Comparison of ENCODE assay signal across 8 cellular contexts in genomic region chr2:151238527-151239487, GRCh38. TPM values are rescaled to one million over a fixed set of nuclear protein-coding genes. Genes with fewer than 3 reads are reported as not detected.
A peak's percentile ranks its signal among the peaks of the same experiment; 100 is the strongest.
DNase-seq lines count a peak whose midpoint lies in the region; ATAC-seq, FAIRE-seq and TF ChIP-seq lines count a peak whose summit lies in the region.

No MANE protein-coding gene starts in this region.

- no peaks in the 10 kb centered on the region for H3K27me3 ChIP-seq in esophagus squamous epithelium

- no peaks in the 10 kb centered on the region for H3K27me3 Mint-ChIP-seq in Calu3 (ENCODE audit: unreplicated experiment)
- no peaks in the 10 kb centered on the region for H3K27me3 Mint-ChIP-seq in WTC11 (ENCODE audit: low read depth)
- peaks cover 0 to 4% of the 10 kb centered on the region in 2 donors for H3K27me3 Mint-ChIP-seq in natural killer cell treated with Interleukin-12 subunit alpha and Interleukin-12 subunit beta and Interleukin-15 and Interleukin-18, amount 100 ng/mL, for 72 hours

- no TSS peak for BruUV-seq in Calu3 (replicated peaks; lab: Mats Ljungman, UMichigan)

- H3K36me3 Mint-ChIP-seq in Calu3 (ENCODE audit: insufficient read depth, unreplicated experiment), result no peaks in the 10 kb centered on the region
- H3K36me3 Mint-ChIP-seq in WTC11, result no peaks in the 10 kb centered on the region
- no peaks in the 10 kb centered on the region for H3K36me3 Mint-ChIP-seq in natural killer cell treated with Interleukin-12 subunit alpha and Interleukin-12 subunit beta and Interleukin-15 and Interleukin-18, amount 100 ng/mL, for 72 hours

- peak; percentile 70 for TF ChIP-seq CTCF in Calu3 (IDR thresholded peaks at IDR 0.05; ENCODE audit: unreplicated experiment)
- TF ChIP-seq CTCF in WTC11 (IDR thresholded peaks at IDR 0.05), result peak; percentile 69
- peak; percentile 51 to 89 (median 80) for TF ChIP-seq CTCF in esophagus squamous epithelium (IDR thresholded peaks at IDR 0.05)

- peak; percentile 79 for ATAC-seq in HG03354 (IDR thresholded peaks at IDR 0.05; ENCODE audit: poor library complexity, severe bottlenecking, unreplicated experiment)
- peak; percentile 77 for ATAC-seq in WTC11
- ATAC-seq in natural killer cell treated with Interleukin-12 subunit alpha and Interleukin-12 subunit beta and Interleukin-15 and Interleukin-18, amount 100 ng/mL, for 72 hours, result peak; percentile 59 to 80
- ATAC-seq in HG03095 (IDR thresholded peaks at IDR 0.05; ENCODE audit: unreplicated experiment), result no peak

- peak; percentile 62 for FAIRE-seq in GM19239 (lab: Jason Lieb, UNC)

- no peaks in the 10 kb centered on the region for H3K4me1 Mint-ChIP-seq in Calu3 (ENCODE audit: low read depth, unreplicated experiment)
- peaks cover 8% of the 10 kb centered on the region for H3K4me1 Mint-ChIP-seq in WTC11
- H3K4me1 Mint-ChIP-seq in natural killer cell treated with Interleukin-12 subunit alpha and Interleukin-12 subunit beta and Interleukin-15 and Interleukin-18, amount 100 ng/mL, for 72 hours (ENCODE audit: low read depth in 2 of 2), result peaks cover 0 to 2% of the 10 kb centered on the region in 2 donors

- H3K4me3 Mint-ChIP-seq in Calu3 (ENCODE audit: low read depth, unreplicated experiment), result no peak overlapping the region
- no peak overlapping the region for H3K4me3 Mint-ChIP-seq in WTC11
- H3K4me3 Mint-ChIP-seq in natural killer cell treated with Interleukin-12 subunit alpha and Interleukin-12 subunit beta and Interleukin-15 and Interleukin-18, amount 100 ng/mL, for 72 hours, result no peak overlapping the region

- no peak overlapping the region for H3K4me3 ChIP-seq in esophagus squamous epithelium

- H3K27ac Mint-ChIP-seq in Calu3 (ENCODE audit: unreplicated experiment) (no peak overlapping the region), WTC11 (no peak overlapping the region)
- no peak overlapping the region for H3K27ac Mint-ChIP-seq in natural killer cell treated with Interleukin-12 subunit alpha and Interleukin-12 subunit beta and Interleukin-15 and Interleukin-18, amount 100 ng/mL, for 72 hours

- CTCF ChIA-PET in Calu3 (lab: Charles Lee), result interaction anchor here (0.6 to 1.3 kb wide), 7 partner anchors 10 to 1641 kb away, joined by 3 to 5 read pairs (median 3); no protein-coding TSS in a partner anchor
- CTCF ChIA-PET in WTC11 (lab: Charles Lee), result interaction anchor here (0.6 to 2.3 kb wide), 39 partner anchors 14 to 1652 kb away, joined by 3 to 23 read pairs (median 3); partner anchors contain the start of gene MMADHC

- 12 to 14% methylated on average over 6 of the region's 6 CpGs for WGBS in esophagus squamous epithelium, 2 donors

- DNase-seq in Calu3 (peak; percentile 63), GM19239 (ENCODE audit: insufficient read length, low spot score) (no peak), NCI-H226 (peak; percentile 39), WTC11 (ENCODE audit: low spot score) (peak; percentile 29), esophagus squamous epithelium (lab: John Stamatoyannopoulos, UW) (no peak)
- DNase-seq in natural killer cell treated with Interleukin-12 subunit alpha and Interleukin-12 subunit beta and Interleukin-15 and Interleukin-18, amount 100 ng/mL, for 72 hours (ENCODE audit: low spot score), result peak; percentile 65

- no peak overlapping the region for H3K27ac ChIP-seq in esophagus squamous epithelium

- peaks cover 0 to 5% (median 0%) of the 10 kb centered on the region in 3 donors for H3K4me1 ChIP-seq in esophagus squamous epithelium

- no peaks in the 10 kb centered on the region for H3K9me3 Mint-ChIP-seq in Calu3 (ENCODE audit: low read depth, unreplicated experiment)
- H3K9me3 Mint-ChIP-seq in WTC11, result no peaks in the 10 kb centered on the region; the same call in 1 of the 2 replicates
- no peaks in the 10 kb centered on the region for H3K9me3 Mint-ChIP-seq in natural killer cell treated with Interleukin-12 subunit alpha and Interleukin-12 subunit beta and Interleukin-15 and Interleukin-18, amount 100 ng/mL, for 72 hours

- no peak for TF ChIP-seq POLR2A in esophagus squamous epithelium (IDR thresholded peaks at IDR 0.05)

- H3K9me3 ChIP-seq in esophagus squamous epithelium, result no peaks in the 10 kb centered on the region

- intact Hi-C loops in Calu3 (cut with micrococcal nuclease; ENCODE audit: unreplicated experiment) (loop anchor here (5.0 to 10.0 kb wide), 4 partner anchors 164 to 1642 kb away; no protein-coding TSS in a partner anchor), esophagus squamous epithelium (cut with DNase I) (no loop called here)

- POLR2A ChIA-PET in WTC11 (lab: Charles Lee), result interaction anchor here (1.3 kb wide), 1 partner anchor 1644 kb away, joined by 4 read pairs; no protein-coding TSS in a partner anchor

- no peaks in the 10 kb centered on the region for H3K36me3 ChIP-seq in esophagus squamous epithelium

TF ChIP-seq in WTC11, 78 proteins besides CTCF, POLR2A, EP300 and RAD21:
- TF ChIP-seq SP1 (CRISPR knock-in tag; conservative IDR thresholded peaks at IDR 0.05) (no peak), GRHL2 (CRISPR knock-in tag; IDR thresholded peaks at IDR 0.05; ENCODE audit: insufficient replicate concordance, severe bottlenecking) (no peak), RELA (CRISPR knock-in tag; IDR thresholded peaks at IDR 0.05; ENCODE audit: borderline replicate concordance) (no peak), SOX15 (CRISPR knock-in tag; IDR thresholded peaks at IDR 0.05) (no peak), GABPB1 (CRISPR knock-in tag; IDR thresholded peaks at IDR 0.05) (no peak), ZBTB43 (CRISPR knock-in tag; IDR thresholded peaks at IDR 0.05) (no peak), NFE2L1 (CRISPR knock-in tag; IDR thresholded peaks at IDR 0.05) (no peak), IRF1 (CRISPR knock-in tag; IDR thresholded peaks at IDR 0.05) (no peak), NR3C1 (CRISPR knock-in tag; conservative IDR thresholded peaks at IDR 0.05; ENCODE audit: low read depth) (no peak), ZNF138 (CRISPR knock-in tag; conservative IDR thresholded peaks at IDR 0.05) (no peak)
- TF ChIP-seq, protein P1, sequence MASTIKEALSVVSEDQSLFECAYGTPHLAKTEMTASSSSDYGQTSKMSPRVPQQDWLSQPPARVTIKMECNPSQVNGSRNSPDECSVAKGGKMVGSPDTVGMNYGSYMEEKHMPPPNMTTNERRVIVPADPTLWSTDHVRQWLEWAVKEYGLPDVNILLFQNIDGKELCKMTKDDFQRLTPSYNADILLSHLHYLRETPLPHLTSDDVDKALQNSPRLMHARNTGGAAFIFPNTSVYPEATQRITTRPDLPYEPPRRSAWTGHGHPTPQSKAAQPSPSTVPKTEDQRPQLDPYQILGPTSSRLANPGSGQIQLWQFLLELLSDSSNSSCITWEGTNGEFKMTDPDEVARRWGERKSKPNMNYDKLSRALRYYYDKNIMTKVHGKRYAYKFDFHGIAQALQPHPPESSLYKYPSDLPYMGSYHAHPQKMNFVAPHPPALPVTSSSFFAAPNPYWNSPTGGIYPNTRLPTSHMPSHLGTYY (CRISPR knock-in tag; IDR thresholded peaks at IDR 0.05), result no peak
- TF ChIP-seq, protein P2, sequence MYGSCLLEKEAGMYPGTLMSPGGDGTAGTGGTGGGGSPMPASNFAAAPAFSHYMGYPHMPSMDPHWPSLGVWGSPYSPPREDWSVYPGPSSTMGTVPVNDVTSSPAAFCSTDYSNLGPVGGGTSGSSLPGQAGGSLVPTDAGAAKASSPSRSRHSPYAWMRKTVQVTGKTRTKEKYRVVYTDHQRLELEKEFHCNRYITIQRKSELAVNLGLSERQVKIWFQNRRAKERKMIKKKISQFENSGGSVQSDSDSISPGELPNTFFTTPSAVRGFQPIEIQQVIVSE (CRISPR knock-in tag; IDR thresholded peaks at IDR 0.05; ENCODE audit: borderline replicate concordance), result no peak
- TF ChIP-seq, protein P3, sequence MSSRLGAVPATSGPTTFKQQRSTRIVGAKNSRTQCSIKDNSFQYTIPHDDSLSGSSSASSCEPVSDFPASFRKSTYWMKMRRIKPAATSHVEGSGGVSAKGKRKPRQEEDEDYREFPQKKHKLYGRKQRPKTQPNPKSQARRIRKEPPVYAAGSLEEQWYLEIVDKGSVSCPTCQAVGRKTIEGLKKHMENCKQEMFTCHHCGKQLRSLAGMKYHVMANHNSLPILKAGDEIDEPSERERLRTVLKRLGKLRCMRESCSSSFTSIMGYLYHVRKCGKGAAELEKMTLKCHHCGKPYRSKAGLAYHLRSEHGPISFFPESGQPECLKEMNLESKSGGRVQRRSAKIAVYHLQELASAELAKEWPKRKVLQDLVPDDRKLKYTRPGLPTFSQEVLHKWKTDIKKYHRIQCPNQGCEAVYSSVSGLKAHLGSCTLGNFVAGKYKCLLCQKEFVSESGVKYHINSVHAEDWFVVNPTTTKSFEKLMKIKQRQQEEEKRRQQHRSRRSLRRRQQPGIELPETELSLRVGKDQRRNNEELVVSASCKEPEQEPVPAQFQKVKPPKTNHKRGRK (CRISPR knock-in tag; IDR thresholded peaks at IDR 0.05; ENCODE audit: borderline replicate concordance), result no peak

RNA-seq across cellular contexts. Expression of gene RBM43, which starts 22.9 kb away (rescaled TPM):
- total RNA-seq in Calu3 (2022) (5.2 and 6.1 TPM in 2 replicates), WTC11 (2021) (2.8 to 3.3 TPM (median 2.9 TPM) in 3 replicates), esophagus squamous epithelium (1 to 10 TPM; 1.3 to 3.4 (median 2.0) TPM)
- 1 to 10 TPM; 2.7 to 4.5 TPM for total RNA-seq in natural killer cell treated with Interleukin-12 subunit alpha and Interleukin-12 subunit beta and Interleukin-15 and Interleukin-18, amount 100 ng/mL, for 72 hours

RNA-seq across cellular contexts. Expression of gene NMI, which starts 50.7 kb away (rescaled TPM):
- total RNA-seq in Calu3 (2022) (30.1 and 41.3 TPM in 2 replicates), WTC11 (2021) (3.4 to 4.3 TPM (median 3.7 TPM) in 3 replicates), esophagus squamous epithelium (10 to 100 TPM; 10.3 to 13.7 (median 10.8) TPM)
- 10 to 100 TPM; 27.5 to 32.3 TPM for total RNA-seq in natural killer cell treated with Interleukin-12 subunit alpha and Interleukin-12 subunit beta and Interleukin-15 and Interleukin-18, amount 100 ng/mL, for 72 hours

Comparison
In these comparisons a context has a peak if more than half of its experiments do, and no peak if none do; other contexts are left out.
1. DNase-seq: peak in Calu3 (single experiment), NCI-H226 (single experiment), WTC11 (single experiment) and natural killer cell treated with Interleukin-12 subunit alpha and Interleukin-12 subunit beta and Interleukin-15 and Interleukin-18, amount 100 ng/mL, for 72 hours (single experiment); none in GM19239 (single experiment) and esophagus squamous epithelium (single experiment).
2. Peak in every context shown above with its lines, with median percentiles within 50 percentile points of each other: CTCF ChIP-seq.